In the genomic region with DNA sequence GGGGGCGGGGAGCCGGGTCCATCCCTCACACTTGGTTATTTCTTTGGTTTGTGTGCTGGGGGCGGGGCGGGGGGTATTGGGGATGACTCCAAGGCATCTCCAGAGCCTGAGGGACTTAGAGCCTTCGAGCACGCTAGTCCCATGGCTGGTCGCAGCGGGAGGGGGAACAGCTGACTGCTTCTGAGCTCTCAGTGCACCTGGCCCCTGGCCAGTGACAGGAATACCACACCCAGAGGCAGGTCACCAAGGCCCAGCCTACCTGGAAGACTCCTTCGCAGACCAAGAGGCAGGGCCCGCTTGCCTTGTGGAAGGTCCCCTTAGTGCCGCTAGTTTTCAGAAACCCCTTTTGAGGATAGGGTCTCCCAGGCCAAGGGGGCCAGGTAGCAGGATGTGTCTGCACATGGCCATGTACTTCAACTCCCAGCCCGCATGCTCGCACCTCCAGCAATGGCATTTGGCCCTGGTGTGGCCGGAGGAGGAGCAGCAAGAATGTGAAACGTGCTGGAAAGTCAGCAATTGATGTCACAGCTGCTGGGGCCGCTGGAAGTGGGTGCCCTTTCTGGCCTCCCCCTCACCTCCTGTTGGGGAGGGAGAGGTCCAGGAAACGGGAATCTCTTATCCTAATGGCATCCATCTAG, we compare ENCODE assay signal across 18 cellular contexts. TPM values are rescaled to one million over a fixed set of nuclear protein-coding genes. Genes with fewer than 3 reads are reported as not detected.
DNase-seq lines count a peak whose midpoint lies in the region; ATAC-seq and TF ChIP-seq lines count a peak whose summit lies in the region.
"Had no signal": no experiment of that assay in that cellular context is flagged by ENCODE, and none has a peak within 500 bp of the region (broad histone marks: within the 10 kb centered on the region; RNA-seq: fewer than 3 reads in every experiment).

No MANE protein-coding gene starts in this region.

- H3K36me3 ChIP-seq in HUES64 (ENCODE audit: insufficient read depth, low read length) (peaks cover 35% of the 10 kb centered on the region), ectodermal cell (ENCODE audit: control insufficient read depth, insufficient read depth, low read length) (peaks cover 5% of the 10 kb centered on the region), mesendoderm (ENCODE audit: control insufficient read depth, insufficient read depth, low read length) (peaks cover 6% of the 10 kb centered on the region)

- H2BK15ac ChIP-seq in mesendoderm (replicated peaks; ENCODE audit: low read depth): no peak overlapping the region

- no peak overlapping the region for H4K5ac ChIP-seq in mesendoderm (ENCODE audit: low read length)

- no peak overlapping the region for H2BK120ac ChIP-seq in mesendoderm (ENCODE audit: low read depth, low read length)

- H3K9me3 ChIP-seq in HUES64 (ENCODE audit: insufficient read depth, low read depth, low read length) (no peaks in the 10 kb centered on the region), ectodermal cell (ENCODE audit: control insufficient read depth, low read length) (no peaks in the 10 kb centered on the region)
- H3K9me3 ChIP-seq: gastrocnemius medialis had no signal

- H3K79me2 ChIP-seq in mesendoderm (ENCODE audit: control insufficient read depth, insufficient read depth, low read length): no peaks in the 10 kb centered on the region

- no peak overlapping the region for H3K18ac ChIP-seq in mesendoderm (ENCODE audit: low read length)

- no peak overlapping the region for H3K4me2 ChIP-seq in mesendoderm (ENCODE audit: low read length)

- H3K79me1 ChIP-seq in mesendoderm (ENCODE audit: low read length): peaks cover 2% of the 10 kb centered on the region

- H3K4me3 ChIP-seq in HUES64 (ENCODE audit: low read length) (peak overlapping the region; percentile 62), ectodermal cell (ENCODE audit: insufficient read depth, low read depth, low read length) (peak overlapping the region; percentile 43), mesendoderm (ENCODE audit: low read length) (no peak overlapping the region)

- no peak for TF ChIP-seq CTCF in C4-2B (conservative IDR thresholded peaks at IDR 0.05)

- ATAC-seq in HG03378 (IDR thresholded peaks at IDR 0.05; ENCODE audit: unreplicated experiment) (no peak), GM18511 (IDR thresholded peaks at IDR 0.05; ENCODE audit: unreplicated experiment) (no peak)
- ATAC-seq: gastrocnemius medialis, HepG2 had no signal

- H3K4me1 ChIP-seq in HUES64 (ENCODE audit: insufficient read depth, low read length) (peaks cover 10% of the 10 kb centered on the region; the same call in 1 of the 2 replicates), ectodermal cell (ENCODE audit: control insufficient read depth, insufficient read depth, low read length) (peaks cover 19% of the 10 kb centered on the region), mesendoderm (ENCODE audit: control insufficient read depth, low read depth, low read length) (peaks cover 8% of the 10 kb centered on the region)

- DNase-seq in mesendoderm (peak; percentile 47), A172 (ENCODE audit: low spot score) (no peak)
- DNase-seq in activated naive CD4-positive, alpha-beta T cell (lab: John Stamatoyannopoulos, UW): no peak
- DNase-seq: activated naive CD4-positive, alpha-beta T cell treated with anti-CD3 and anti-CD28 coated beads, Interleukin-2, amount 50 U/mL, for 16 hours; CD8-positive, alpha-beta memory T cell; NCI-H2081 treated with DMSO at 0.1 percent for 48 hours; NCI-H82; stimulated activated CD4-positive, alpha-beta T cell treated with anti-CD3 and anti-CD28 coated beads, Interleukin-4, amount 100 ng/mL, for 1 hour had no signal

- H3K27me3 ChIP-seq in HUES64 (ENCODE audit: insufficient read depth, low read length): peaks cover 24% of the 10 kb centered on the region
- no peaks in the 10 kb centered on the region for H3K27me3 ChIP-seq in ectodermal cell (ENCODE audit: control insufficient read depth, insufficient read depth, low read length, poor library complexity, severe bottlenecking)
- H3K27me3 ChIP-seq in mesendoderm (ENCODE audit: insufficient read depth, low read length, poor library complexity): no peaks in the 10 kb centered on the region
- H3K27me3 ChIP-seq: gastrocnemius medialis had no signal

- 45% methylated on average over 16 of the region's 17 CpGs for WGBS in HUES64
- 45 to 46% methylated on average over 17 of the region's 17 CpGs for WGBS in ectodermal cell, 2 experiments
- no CpG with 5 or more reads among the region's 17 CpGs for WGBS in mesendoderm (ENCODE audit: extremely low coverage, insufficient coverage, low lambda C conversion rate)

- H3K23ac ChIP-seq in mesendoderm (ENCODE audit: low read length): no peak overlapping the region

- H3K56ac ChIP-seq in mesendoderm (ENCODE audit: low read length): peak overlapping the region; percentile 34

- no peak overlapping the region for H2AK5ac ChIP-seq in mesendoderm (ENCODE audit: low read length)

- peak overlapping the region; percentile 75 for H3K27ac ChIP-seq in C4-2B
- no peak overlapping the region for H3K27ac ChIP-seq in HUES64 (ENCODE audit: low read depth, low read length)
- no peak overlapping the region for H3K27ac ChIP-seq in ectodermal cell (ENCODE audit: insufficient read depth, low read depth, low read length, poor library complexity, severe bottlenecking)
- H3K27ac ChIP-seq in mesendoderm (ENCODE audit: low read depth, low read length): no peak overlapping the region
- H3K27ac ChIP-seq: gastrocnemius medialis had no signal

- no peak overlapping the region for H3K9ac ChIP-seq in HUES64 (ENCODE audit: low read depth, low read length)
- H3K9ac ChIP-seq in mesendoderm (ENCODE audit: low read length): peak overlapping the region; percentile 22

- H4K8ac ChIP-seq in mesendoderm (ENCODE audit: low read depth, low read length): no peak overlapping the region

- H2BK5ac ChIP-seq in mesendoderm (ENCODE audit: low read length): no peak overlapping the region

- no peak overlapping the region for H3K4ac ChIP-seq in mesendoderm (ENCODE audit: low read depth, low read length)

RNA-seq across cellular contexts. Expression of gene AGAP3, which starts 40.3 kb away (rescaled TPM):
- polyA plus RNA-seq in HUES64 (2013, experiment 1 of 2): 36.3 TPM
- polyA plus RNA-seq in HUES64 (2013, experiment 2 of 2): 35.4 TPM
- 72.8 TPM for polyA plus RNA-seq in ectodermal cell (2013, experiment 1 of 4)
- polyA plus RNA-seq in ectodermal cell (2013, experiment 2 of 4): 63.8 TPM
- 55.5 TPM for polyA plus RNA-seq in ectodermal cell (2013, experiment 3 of 4)
- polyA plus RNA-seq in ectodermal cell (2013, experiment 4 of 4): 62.2 TPM
- 27.6 TPM for polyA plus RNA-seq in mesendoderm (2013, experiment 1 of 2)
- polyA plus RNA-seq in mesendoderm (2013, experiment 2 of 2): 26.4 TPM
- total RNA-seq in A172 (2014; rRNA removed; shearing (Covaris generic)): 46.4 and 58.9 TPM in 2 replicates

RNA-seq across cellular contexts. Expression of gene GBX1, which starts 40.9 kb away (rescaled TPM):
- polyA plus RNA-seq in HUES64 (2013, experiment 1 of 2): not detected
- 0.38 TPM for polyA plus RNA-seq in HUES64 (2013, experiment 2 of 2)
- 0.65 TPM for polyA plus RNA-seq in ectodermal cell (2013, experiment 1 of 4)
- 0.52 TPM for polyA plus RNA-seq in ectodermal cell (2013, experiment 2 of 4)
- 0.59 TPM for polyA plus RNA-seq in ectodermal cell (2013, experiment 3 of 4)
- 0.81 TPM for polyA plus RNA-seq in ectodermal cell (2013, experiment 4 of 4)
- polyA plus RNA-seq in mesendoderm (2013, experiment 1 of 2): not detected
- polyA plus RNA-seq in mesendoderm (2013, experiment 2 of 2): not detected
- total RNA-seq in A172 (2014; rRNA removed; shearing (Covaris generic)): 0.41 TPM in 1 of 2 replicates, not detected in the other
- total RNA-seq: CD8-positive, alpha-beta memory T cell; HepG2; mesenteric fat pad; omental fat pad; subcutaneous adipose tissue had no signal
- polyA plus RNA-seq: CD8-positive, alpha-beta memory T cell; HepG2 had no signal

RNA-seq across cellular contexts. Expression of gene TMUB1, which starts 43.3 kb away (rescaled TPM):
- 34.7 TPM for polyA plus RNA-seq in HUES64 (2013, experiment 1 of 2)
- polyA plus RNA-seq in HUES64 (2013, experiment 2 of 2): 37.9 TPM
- polyA plus RNA-seq in ectodermal cell (2013, experiment 1 of 4): 45.6 TPM
- 38.3 TPM for polyA plus RNA-seq in ectodermal cell (2013, experiment 2 of 4)
- 41.6 TPM for polyA plus RNA-seq in ectodermal cell (2013, experiment 3 of 4)
- polyA plus RNA-seq in ectodermal cell (2013, experiment 4 of 4): 41.5 TPM
- polyA plus RNA-seq in mesendoderm (2013, experiment 1 of 2): 43.1 TPM
- 42.0 TPM for polyA plus RNA-seq in mesendoderm (2013, experiment 2 of 2)
- total RNA-seq in A172 (2014; rRNA removed; shearing (Covaris generic)): 28.9 and 42.8 TPM in 2 replicates

RNA-seq across cellular contexts. Expression of gene FASTK, which starts 46.0 kb away (rescaled TPM):
- polyA plus RNA-seq in HUES64 (2013, experiment 1 of 2): 39.7 TPM
- 35.6 TPM for polyA plus RNA-seq in HUES64 (2013, experiment 2 of 2)
- 55.1 TPM for polyA plus RNA-seq in ectodermal cell (2013, experiment 1 of 4)
- 44.8 TPM for polyA plus RNA-seq in ectodermal cell (2013, experiment 2 of 4)
- polyA plus RNA-seq in ectodermal cell (2013, experiment 3 of 4): 48.3 TPM
- 55.4 TPM for polyA plus RNA-seq in ectodermal cell (2013, experiment 4 of 4)
- polyA plus RNA-seq in mesendoderm (2013, experiment 1 of 2): 29.3 TPM
- polyA plus RNA-seq in mesendoderm (2013, experiment 2 of 2): 27.9 TPM
- total RNA-seq in A172 (2014; rRNA removed; shearing (Covaris generic)): 95.4 and 118 TPM in 2 replicates
